ENCODE assay signal across 9 cellular contexts in the genomic region with DNA sequence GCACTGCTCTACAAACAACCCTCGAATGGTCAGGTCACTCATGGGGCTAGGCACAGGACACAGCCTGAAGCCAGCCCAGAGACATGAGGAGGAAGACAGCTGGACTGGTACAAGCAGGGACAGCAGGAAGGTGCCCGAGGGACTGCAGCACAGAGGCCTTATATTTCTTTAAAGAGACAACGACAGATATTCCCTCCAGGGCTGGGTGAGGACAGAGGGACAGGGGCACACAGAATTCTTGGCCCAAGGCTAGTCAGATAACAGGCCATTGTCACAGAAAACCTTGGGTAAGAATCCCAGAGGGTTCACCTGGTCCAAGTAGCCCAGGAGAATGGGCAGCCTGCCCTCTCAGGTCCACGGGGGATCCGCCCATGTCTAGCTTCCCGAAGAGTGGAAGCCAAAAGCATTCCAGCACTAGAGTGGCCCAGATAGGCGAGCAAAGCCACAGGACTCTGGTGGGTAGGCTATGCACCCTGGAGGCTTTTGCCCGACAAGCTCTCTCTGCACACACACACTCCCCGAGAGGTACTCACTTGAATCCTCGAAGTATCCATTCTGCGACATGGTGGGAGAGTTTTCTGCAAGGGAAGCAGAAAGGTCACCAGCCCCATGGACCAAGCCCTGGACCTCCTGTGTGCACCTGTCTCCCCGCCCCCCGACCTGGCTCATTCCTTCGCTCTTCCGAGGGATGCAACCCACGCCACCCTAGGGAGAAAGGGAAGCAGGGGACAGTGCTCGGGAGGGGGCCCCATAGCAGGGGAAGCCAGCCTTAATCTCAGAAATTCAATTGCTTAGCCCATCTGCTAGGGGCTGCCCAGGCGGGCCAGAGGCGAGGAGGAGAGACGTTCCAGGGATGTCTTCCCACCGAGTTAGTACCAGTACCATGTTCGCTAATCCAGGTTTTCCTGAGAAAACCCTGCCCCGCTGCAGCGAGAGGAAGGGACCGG. TPM values are rescaled to one million over a fixed set of nuclear protein-coding genes. Genes with fewer than 3 reads are reported as not detected.
DNase-seq lines count a peak whose midpoint lies in the region; TF ChIP-seq lines count a peak whose summit lies in the region.
"Had no signal": no experiment of that assay in that cellular context is flagged by ENCODE, and none has a peak within 500 bp of the region (broad histone marks: within the 10 kb centered on the region; RNA-seq: fewer than 3 reads in every experiment).

No MANE protein-coding gene starts in this region.

- H3K27ac ChIP-seq in effector memory CD4-positive, alpha-beta T cell (ENCODE audit: insufficient read depth, low read length, poor library complexity, severe bottlenecking): no peak overlapping the region
- H3K27ac ChIP-seq in ascending aorta: no peak overlapping the region
- H3K27ac ChIP-seq: coronary artery had no signal

- H3K4me1 Mint-ChIP-seq in Calu3 (ENCODE audit: low read depth, unreplicated experiment): peaks cover 22% of the 10 kb centered on the region
- peaks cover 30% of the 10 kb centered on the region for H3K4me1 Mint-ChIP-seq in nephron progenitor cell

- intact Hi-C loops in Calu3 (cut with micrococcal nuclease; ENCODE audit: unreplicated experiment) (no loop called here), ascending aorta (cut with DNase I) (no loop called here)

- peak overlapping the region; percentile 90 for H3K4me3 Mint-ChIP-seq in Calu3 (ENCODE audit: low read depth, unreplicated experiment)
- peak overlapping the region; percentile 65 for H3K4me3 Mint-ChIP-seq in nephron progenitor cell

- H3K36me3 ChIP-seq in effector memory CD4-positive, alpha-beta T cell (ENCODE audit: control insufficient read depth, insufficient read depth, low read length): no peaks in the 10 kb centered on the region
- no peaks in the 10 kb centered on the region for H3K36me3 ChIP-seq in ascending aorta

- no peaks in the 10 kb centered on the region for H3K9me3 ChIP-seq in effector memory CD4-positive, alpha-beta T cell (ENCODE audit: control insufficient read depth, low read length)
- no peaks in the 10 kb centered on the region for H3K9me3 ChIP-seq in ascending aorta

- TF ChIP-seq CTCF in Calu3 (IDR thresholded peaks at IDR 0.05; ENCODE audit: unreplicated experiment) (no peak), nephron progenitor cell (IDR thresholded peaks at IDR 0.05) (no peak), ascending aorta (IDR thresholded peaks at IDR 0.05) (no peak)

- H3K4me3 ChIP-seq in Jurkat, Clone E6-1 (ENCODE audit: low read length): peak overlapping the region; percentile 62
- peak overlapping the region; percentile 86 for H3K4me3 ChIP-seq in effector memory CD4-positive, alpha-beta T cell (ENCODE audit: insufficient read depth, low read depth, low read length, poor library complexity, severe bottlenecking)
- peak overlapping the region in 1 of 2 donors; percentile 92 for H3K4me3 ChIP-seq in ascending aorta

- no peak overlapping the region for H3K27ac Mint-ChIP-seq in Calu3 (ENCODE audit: unreplicated experiment)
- no peak overlapping the region for H3K27ac Mint-ChIP-seq in nephron progenitor cell

- peaks cover 13% of the 10 kb centered on the region for H3K4me1 ChIP-seq in effector memory CD4-positive, alpha-beta T cell (ENCODE audit: control insufficient read depth, insufficient read depth, low read length, poor library complexity, severe bottlenecking)
- peaks cover 8 to 11% of the 10 kb centered on the region in 2 donors for H3K4me1 ChIP-seq in ascending aorta

- H3K27me3 ChIP-seq in effector memory CD4-positive, alpha-beta T cell (replicated peaks; ENCODE audit: control insufficient read depth, insufficient read depth, low read length, poor library complexity, severe bottlenecking): peaks cover 14% of the 10 kb centered on the region
- H3K27me3 ChIP-seq in ascending aorta: peaks cover 9% of the 10 kb centered on the region

- H3K27me3 Mint-ChIP-seq in Calu3 (ENCODE audit: unreplicated experiment) (peaks cover 21% of the 10 kb centered on the region), nephron progenitor cell (ENCODE audit: low read depth, poor library complexity) (peaks cover 83% of the 10 kb centered on the region)

- CTCF ChIA-PET in Calu3 (lab: Charles Lee): no interaction called here

- DNase-seq in Calu3 (no peak), nephron progenitor cell (no peak), ascending aorta (ENCODE audit: low spot score in 2 of 2) (no peak), iPS-NIHi11 (ENCODE audit: low spot score) (no peak), germinal center (ENCODE audit: low spot score) (no peak)
- DNase-seq in Jurkat, Clone E6-1 (ENCODE audit: low read depth, low spot score): no peak
- DNase-seq in effector memory CD4-positive, alpha-beta T cell: no peak
- DNase-seq in activated CD8-positive, alpha-beta memory T cell treated with anti-CD3 and anti-CD28 coated beads, Interleukin-2, amount 50 U/mL, for 4 hours: no peak

- no TSS peak for BruUV-seq in Calu3 (replicated peaks; lab: Mats Ljungman, UMichigan)

- H3K9me3 Mint-ChIP-seq in Calu3 (ENCODE audit: low read depth, unreplicated experiment) (no peaks in the 10 kb centered on the region), nephron progenitor cell (peaks cover 6% of the 10 kb centered on the region)

- H3K36me3 Mint-ChIP-seq in Calu3 (ENCODE audit: insufficient read depth, unreplicated experiment): peaks cover 31% of the 10 kb centered on the region
- no peaks in the 10 kb centered on the region for H3K36me3 Mint-ChIP-seq in nephron progenitor cell (ENCODE audit: low read depth)

RNA-seq across cellular contexts. Expression of a gene that starts 1.7 kb away (rescaled TPM):
- total RNA-seq in Calu3 (2022): 9.4 and 11.0 TPM in 2 replicates
- 23.0 TPM for polyA plus RNA-seq in Jurkat, Clone E6-1 (2012; ENCODE audit: insufficient read depth, insufficient read length)
- 1.6 TPM for total RNA-seq in ascending aorta

RNA-seq across cellular contexts. Expression of a gene that starts 28.0 kb away (rescaled TPM):
- total RNA-seq in Calu3 (2022): 42.5 and 53.4 TPM in 2 replicates
- 83.0 TPM for polyA plus RNA-seq in Jurkat, Clone E6-1 (2012; ENCODE audit: insufficient read depth, insufficient read length)
- 111 TPM for total RNA-seq in ascending aorta

RNA-seq across cellular contexts. Expression of a gene that starts 32.8 kb away (rescaled TPM):
- 30.9 and 36.3 TPM in 2 replicates for total RNA-seq in Calu3 (2022)
- 55.0 TPM for polyA plus RNA-seq in Jurkat, Clone E6-1 (2012; ENCODE audit: insufficient read depth, insufficient read length)
- total RNA-seq in ascending aorta: 18.0 TPM
